Comparison of ENCODE assay signal across 8 cellular contexts in the genomic region with DNA sequence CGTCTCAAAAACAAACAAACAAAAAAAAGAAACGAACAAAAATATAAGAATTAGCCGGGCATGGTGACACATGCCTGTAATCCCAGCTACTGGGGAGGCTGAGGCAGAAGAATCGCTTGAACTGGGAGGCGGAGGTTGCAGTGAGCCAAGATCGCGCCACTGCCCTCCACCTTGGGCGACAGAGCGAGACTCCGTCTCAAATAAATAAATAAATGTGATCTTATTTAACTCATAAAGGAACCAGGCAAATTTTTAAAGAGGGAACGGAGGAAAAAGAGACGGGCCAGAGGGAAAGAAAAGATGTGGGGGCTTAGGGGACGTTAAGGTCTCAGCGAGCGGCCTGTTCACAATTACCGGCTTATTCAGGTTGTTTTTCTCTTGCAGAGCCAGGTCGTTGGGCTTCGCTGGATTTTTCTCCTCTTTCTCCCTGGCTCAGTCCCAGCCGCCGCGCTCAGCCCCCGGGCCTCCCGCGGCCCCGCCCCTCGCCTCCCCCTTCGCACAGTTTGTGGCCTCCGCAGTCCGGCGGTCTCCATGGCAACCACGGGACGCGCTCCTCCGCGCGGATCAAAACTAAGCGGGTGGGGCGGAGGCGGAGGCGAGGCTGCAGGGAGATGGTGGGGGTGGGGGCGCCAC. TPM values are rescaled to one million over a fixed set of nuclear protein-coding genes. Genes with fewer than 3 reads are reported as not detected.
DNase-seq lines count a peak whose midpoint lies in the region; ATAC-seq, FAIRE-seq and TF ChIP-seq lines count a peak whose summit lies in the region.

No MANE protein-coding gene starts in this region.

- H3K4me3 ChIP-seq in epithelial cell of proximal tubule (ENCODE audit: low read depth, low read length): peak overlapping the region; percentile 44

- FAIRE-seq in D721Med (lab: Jason Lieb, UNC): no peak

- H3K27me3 Mint-ChIP-seq in type B pancreatic cell: no peaks in the 10 kb centered on the region

- H3K4me1 Mint-ChIP-seq in type B pancreatic cell (ENCODE audit: unreplicated experiment): peaks cover 23% of the 10 kb centered on the region

- H3K9me3 Mint-ChIP-seq in type B pancreatic cell: no peaks in the 10 kb centered on the region

- DNase-seq in D721Med (ENCODE audit: insufficient read length, low spot score) (peak; percentile 82), LHCN-M2 (ENCODE audit: low read depth) (peak; percentile 71), SHP77 treated with DMSO at 0.1 percent for 48 hours (lab: John Stamatoyannopoulos, UW) (peak; percentile 33), epithelial cell of proximal tubule (ENCODE audit: low read depth) (no peak), midbrain (lab: John Stamatoyannopoulos, UW) (peak; percentile 81), type B pancreatic cell (ENCODE audit: extremely low spot score, unreplicated experiment) (peak; percentile 92)

- TF ChIP-seq CTCF in D721Med (IDR thresholded peaks at IDR 0.05; ENCODE audit: insufficient read depth, missing control alignments) (no peak), epithelial cell of proximal tubule (conservative IDR thresholded peaks at IDR 0.05; ENCODE audit: low read depth, low read length) (no peak), type B pancreatic cell (conservative IDR thresholded peaks at IDR 0.05) (no peak)

- peak overlapping the region; percentile 85 for H3K4me3 Mint-ChIP-seq in type B pancreatic cell

- H3K27ac Mint-ChIP-seq in type B pancreatic cell: peak overlapping the region; percentile 82

- H3K36me3 Mint-ChIP-seq in type B pancreatic cell: peaks cover 5% of the 10 kb centered on the region

- ATAC-seq in HG03095 (IDR thresholded peaks at IDR 0.05; ENCODE audit: unreplicated experiment) (no peak), GM18907 (IDR thresholded peaks at IDR 0.05; ENCODE audit: unreplicated experiment) (no peak)

RNA-seq across cellular contexts. Expression of a gene that starts 2.8 kb away (rescaled TPM):
- total RNA-seq in LHCN-M2 (2014; rRNA removed): 17.5 and 18.5 TPM in 2 replicates
- 6.6 TPM for polyA plus RNA-seq in LHCN-M2 (2012)
- total RNA-seq in epithelial cell of proximal tubule: 14.0 and 14.1 TPM in 2 replicates
- total RNA-seq in type B pancreatic cell (ENCODE audit: low replicate concordance): 22.1 and 29.3 TPM in 2 replicates

RNA-seq across cellular contexts. Expression of a gene that starts 12.5 kb away (rescaled TPM):
- 0.17 TPM in 1 of 2 replicates, not detected in the other for total RNA-seq in LHCN-M2 (2014; rRNA removed)
- polyA plus RNA-seq in LHCN-M2 (2012): 0.01 TPM
- 0.14 TPM in 1 of 2 replicates, not detected in the other for total RNA-seq in epithelial cell of proximal tubule
- total RNA-seq in type B pancreatic cell (ENCODE audit: low replicate concordance): 0.10 and 2.0 TPM in 2 replicates

RNA-seq across cellular contexts. Expression of a gene that starts 55.2 kb away (rescaled TPM):
- total RNA-seq in LHCN-M2 (2014; rRNA removed): 74.8 and 80.1 TPM in 2 replicates
- polyA plus RNA-seq in LHCN-M2 (2012): 23.7 TPM
- total RNA-seq in epithelial cell of proximal tubule: 4.3 and 7.4 TPM in 2 replicates
- total RNA-seq in type B pancreatic cell (ENCODE audit: low replicate concordance): 6.7 and 21.9 TPM in 2 replicates
